Comparison of ENCODE assay signal across 1 cellular context in the genomic region with DNA sequence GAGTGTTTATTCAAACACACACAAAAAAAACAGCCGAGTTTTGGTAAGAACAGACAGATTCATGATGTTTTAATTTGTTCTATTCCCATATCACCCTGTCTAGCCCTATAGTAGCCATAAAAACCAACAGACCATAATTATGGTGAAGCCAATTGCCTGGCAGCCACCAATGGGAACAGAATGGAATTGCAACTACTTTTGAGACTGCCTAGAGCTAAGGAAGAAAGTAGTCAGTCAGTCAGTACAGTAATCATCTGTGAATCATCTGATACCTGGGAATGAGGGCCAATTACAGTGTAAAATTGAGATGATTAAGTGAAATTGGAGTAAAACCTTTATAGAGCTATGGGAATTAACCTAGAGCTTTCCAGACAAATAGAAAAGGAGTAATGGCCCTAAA.
TF ChIP-seq lines count a peak whose summit lies in the region.

No MANE protein-coding gene starts in this region.

TF ChIP-seq in SK-N-SH, 30 proteins besides CTCF, POLR2A, EP300 and RAD21:
- TF ChIP-seq GABPA (IDR thresholded peaks at IDR 0.05; ENCODE audit: low read depth) (no peak), SIN3A (IDR thresholded peaks at IDR 0.05; ENCODE audit: borderline replicate concordance, low read depth, low read length) (no peak)
- TF ChIP-seq, protein P1, sequence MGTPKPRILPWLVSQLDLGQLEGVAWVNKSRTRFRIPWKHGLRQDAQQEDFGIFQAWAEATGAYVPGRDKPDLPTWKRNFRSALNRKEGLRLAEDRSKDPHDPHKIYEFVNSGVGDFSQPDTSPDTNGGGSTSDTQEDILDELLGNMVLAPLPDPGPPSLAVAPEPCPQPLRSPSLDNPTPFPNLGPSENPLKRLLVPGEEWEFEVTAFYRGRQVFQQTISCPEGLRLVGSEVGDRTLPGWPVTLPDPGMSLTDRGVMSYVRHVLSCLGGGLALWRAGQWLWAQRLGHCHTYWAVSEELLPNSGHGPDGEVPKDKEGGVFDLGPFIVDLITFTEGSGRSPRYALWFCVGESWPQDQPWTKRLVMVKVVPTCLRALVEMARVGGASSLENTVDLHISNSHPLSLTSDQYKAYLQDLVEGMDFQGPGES (IDR thresholded peaks at IDR 0.05; ENCODE audit: low read depth, low read length): no peak
